In genomic region chr10:95403690-95404459, GRCh38 we compare ENCODE assay signal across 1 cellular context.
A peak's percentile ranks its signal among the peaks of the same experiment; 100 is the strongest.
TF ChIP-seq lines count a peak whose summit lies in the region.

No MANE protein-coding gene starts in this region.

TF ChIP-seq in K562, 482 proteins besides CTCF, POLR2A, EP300 and RAD21 (continued from another document):
- TF ChIP-seq ZNF592 (IDR thresholded peaks at IDR 0.05): no peak
- TF ChIP-seq CBFA2T3 (IDR thresholded peaks at IDR 0.05): peak; percentile 41
- TF ChIP-seq ZNF184 (CRISPR knock-in tag; IDR thresholded peaks at IDR 0.05): no peak
- no peak for TF ChIP-seq RBM17 (IDR thresholded peaks at IDR 0.05; ENCODE audit: borderline replicate concordance, low read depth, low read length)
- peak in 1 of 2 experiments; percentile 48; a peak in 1 of 4 replicates for TF ChIP-seq RCOR1 (IDR thresholded peaks at IDR 0.05; ENCODE audit: borderline replicate concordance in 1 of 2, low read depth in 2 of 2, low read length in 2 of 2)
- TF ChIP-seq L3MBTL2 (IDR thresholded peaks at IDR 0.05): 0 out of 2 replicates have a peak, but pooled peaks have one; percentile 26
- no peak for TF ChIP-seq ZNF699 (CRISPR knock-in tag; IDR thresholded peaks at IDR 0.05; ENCODE audit: insufficient replicate concordance)
TF ChIP-seq in K562: peak in this region for 5.
